ENCODE assay signal across 12 cellular contexts in genomic region chr15:101071651-101072050, GRCh38.
"Had no signal": no experiment of that assay in that cellular context is flagged by ENCODE, and none has a peak within 500 bp of the region (broad histone marks: within the 10 kb centered on the region; RNA-seq: fewer than 3 reads in every experiment).

No MANE protein-coding gene starts in this region.

- H3K4me3 ChIP-seq: colonic mucosa, tibial nerve had no signal

- H3K36me3 Mint-ChIP-seq: stimulated activated effector memory CD8-positive, alpha-beta T cell treated with anti-CD3 and anti-CD28 coated beads, Interleukin-12 subunit alpha, Interleukin-12 subunit beta, amount 100 ng/mL, for 72 hours had no signal

- H3K36me3 ChIP-seq: colonic mucosa, tibial nerve had no signal

- H3K9ac ChIP-seq: parathyroid adenoma had no signal

- H3K4me1 ChIP-seq: colonic mucosa, parathyroid adenoma had no signal

- ATAC-seq: activated T-cell treated with anti-CD3 and anti-CD28 coated beads, Interleukin-2, amount 50 U/mL, for 72 hours; stimulated activated effector memory CD8-positive, alpha-beta T cell treated with anti-CD3 and anti-CD28 coated beads, Interleukin-12 subunit alpha, Interleukin-12 subunit beta, amount 100 ng/mL, for 72 hours; T-helper 17 cell had no signal

- H3K9me3 Mint-ChIP-seq: activated CD8-positive, alpha-beta T cell treated with anti-CD3 and anti-CD28 coated beads for 36 hours; activated T-cell treated with anti-CD3 and anti-CD28 coated beads, Interleukin-2, amount 50 U/mL, for 72 hours; stimulated activated effector memory CD8-positive, alpha-beta T cell treated with anti-CD3 and anti-CD28 coated beads, Interleukin-12 subunit alpha, Interleukin-12 subunit beta, amount 100 ng/mL, for 72 hours had no signal

- H3K27me3 Mint-ChIP-seq: activated CD8-positive, alpha-beta T cell treated with anti-CD3 and anti-CD28 coated beads for 36 hours had no signal

- H3K27ac ChIP-seq: colonic mucosa had no signal

- H3K9me3 ChIP-seq: colonic mucosa, tibial nerve had no signal

- H3K27ac Mint-ChIP-seq: activated T-cell treated with anti-CD3 and anti-CD28 coated beads, Interleukin-2, amount 50 U/mL, for 72 hours; T-helper 17 cell had no signal

- H3K79me2 ChIP-seq: parathyroid adenoma had no signal

- H3K4me3 Mint-ChIP-seq: activated CD8-positive, alpha-beta T cell treated with anti-CD3 and anti-CD28 coated beads for 36 hours; stimulated activated effector memory CD8-positive, alpha-beta T cell treated with anti-CD3 and anti-CD28 coated beads, Interleukin-12 subunit alpha, Interleukin-12 subunit beta, amount 100 ng/mL, for 72 hours; T-helper 17 cell had no signal

- DNase-seq: activated CD8-positive, alpha-beta memory T cell treated with anti-CD3 and anti-CD28 coated beads, Interleukin-2, amount 50 U/mL, for 4 hours; activated CD8-positive, alpha-beta T cell treated with anti-CD3 and anti-CD28 coated beads for 36 hours; activated naive CD4-positive, alpha-beta T cell; activated T-cell treated with anti-CD3 and anti-CD28 coated beads, Interleukin-2, amount 50 U/mL, for 72 hours; colonic mucosa; foreskin melanocyte; head of caudate nucleus; small intestine; T-helper 17 cell had no signal

- H2AFZ ChIP-seq: parathyroid adenoma had no signal

- H3K27me3 ChIP-seq: colonic mucosa, tibial nerve had no signal
